Comparison of ENCODE assay signal across 8 cellular contexts in the genomic region with DNA sequence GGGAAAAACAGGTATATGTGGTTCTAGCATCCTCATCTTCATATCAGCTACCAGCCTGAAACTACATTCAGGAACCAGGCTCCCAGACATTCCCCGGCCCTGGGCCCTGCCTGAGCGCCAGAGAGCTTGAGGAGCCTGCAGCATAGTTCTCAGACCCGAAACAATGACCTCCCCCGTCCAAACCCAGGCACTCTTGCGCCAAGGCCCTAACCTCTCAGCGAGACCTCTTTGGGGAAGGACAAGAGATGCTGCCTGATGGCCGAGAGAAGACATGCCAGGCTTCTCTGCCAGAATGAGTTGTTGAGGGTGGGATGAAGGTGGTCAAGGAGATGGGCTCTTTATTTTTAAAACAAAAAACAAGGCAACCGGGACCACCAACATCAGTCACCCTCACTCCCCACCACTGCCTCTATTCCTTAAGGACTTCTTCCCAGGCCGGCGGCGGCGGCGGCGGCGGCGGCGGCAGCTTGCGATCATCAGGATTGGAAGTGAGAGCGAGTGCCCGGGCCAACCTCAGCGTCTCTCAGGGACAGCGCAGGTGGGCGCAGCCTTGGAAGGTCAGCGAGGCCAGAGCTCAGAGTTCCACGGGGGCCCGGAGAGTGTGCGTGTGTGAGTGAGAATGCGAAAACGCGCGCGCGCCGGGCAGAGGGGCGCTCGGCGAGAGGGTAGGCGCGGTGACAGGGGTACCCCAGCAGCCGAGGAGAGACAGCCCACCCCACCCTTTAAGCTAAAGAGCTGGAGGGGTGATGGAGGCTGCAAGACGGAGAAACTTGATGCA. TPM values are rescaled to one million over a fixed set of nuclear protein-coding genes. Genes with fewer than 3 reads are reported as not detected.
DNase-seq lines count a peak whose midpoint lies in the region; ATAC-seq and TF ChIP-seq lines count a peak whose summit lies in the region.

No MANE protein-coding gene starts in this region.

- peak overlapping the region; percentile 90 for H2AFZ ChIP-seq in MM.1S (ENCODE audit: low read length)

- 5% methylated on average over 26 of the region's 41 CpGs for WGBS in right lobe of liver (ENCODE audit: insufficient coverage, low coverage, low lambda C conversion rate, missing lambda C conversion rate)

- BruUV-seq in Caco-2 (replicated peaks; lab: Mats Ljungman, UMichigan) (no TSS peak), MCF 10A (replicated peaks; lab: Mats Ljungman, UMichigan) (no TSS peak)

- DNase-seq in Caco-2 (no peak), MM.1S (no peak), MCF 10A (ENCODE audit: unreplicated experiment) (no peak), right lobe of liver (peak in 2 of 3 donors; percentile 16 to 53), GM20000 (ENCODE audit: low spot score) (no peak)

- H3K36me3 Mint-ChIP-seq in Caco-2 (ENCODE audit: insufficient read depth, unreplicated experiment) (no peaks in the 10 kb centered on the region), MCF 10A (ENCODE audit: insufficient read depth, unreplicated experiment) (no peaks in the 10 kb centered on the region)
- no peaks in the 10 kb centered on the region for H3K36me3 Mint-ChIP-seq in stimulated activated naive CD8-positive, alpha-beta T cell treated with anti-CD3 and anti-CD28 coated beads, Interleukin-15, Interleukin-2, amounts not matched to agents 100 ng/mL and 50 ng/mL, for 24 hours (ENCODE audit: low read depth)

- peak overlapping the region; percentile 100 for H3K4me2 ChIP-seq in MM.1S (ENCODE audit: low read depth, low read length)

- peaks cover 4% of the 10 kb centered on the region; the same call in 1 of the 2 replicates for H3K4me1 ChIP-seq in Caco-2
- H3K4me1 ChIP-seq in MM.1S (ENCODE audit: low read length): no peaks in the 10 kb centered on the region
- peaks cover 0 to 18% (median 3%) of the 10 kb centered on the region in 4 donors for H3K4me1 ChIP-seq in right lobe of liver

- H3K9me2 ChIP-seq in MM.1S (replicated peaks; ENCODE audit: insufficient read depth, low read length): no peaks in the 10 kb centered on the region

- peak overlapping the region; percentile 31 for H3K4me3 ChIP-seq in Caco-2 (ENCODE audit: low read depth, low read length)
- H3K4me3 ChIP-seq in MM.1S (ENCODE audit: low read length): peak overlapping the region; percentile 69
- peak overlapping the region; percentile 32 to 46 (median 43) for H3K4me3 ChIP-seq in right lobe of liver

- peaks cover 24% of the 10 kb centered on the region for H3K27me3 Mint-ChIP-seq in Caco-2 (ENCODE audit: insufficient read depth, unreplicated experiment)
- no peaks in the 10 kb centered on the region for H3K27me3 Mint-ChIP-seq in MCF 10A (ENCODE audit: insufficient read depth, unreplicated experiment)
- H3K27me3 Mint-ChIP-seq in stimulated activated naive CD8-positive, alpha-beta T cell treated with anti-CD3 and anti-CD28 coated beads, Interleukin-15, Interleukin-2, amounts not matched to agents 100 ng/mL and 50 ng/mL, for 24 hours: peaks cover 48% of the 10 kb centered on the region

- H3K4me3 Mint-ChIP-seq in Caco-2 (ENCODE audit: unreplicated experiment) (peak overlapping the region; percentile 74), MCF 10A (ENCODE audit: unreplicated experiment) (peak overlapping the region; percentile 82)
- peak overlapping the region; percentile 84 for H3K4me3 Mint-ChIP-seq in stimulated activated naive CD8-positive, alpha-beta T cell treated with anti-CD3 and anti-CD28 coated beads, Interleukin-15, Interleukin-2, amounts not matched to agents 100 ng/mL and 50 ng/mL, for 24 hours

- 0 out of 2 replicates have a peak, but pooled peaks cover 1% of the 10 kb centered on the region for H3K27me3 ChIP-seq in Caco-2 (replicated peaks; ENCODE audit: control insufficient read depth, insufficient read depth, low read length)
- 0 out of 2 replicates have a peak, but pooled peaks cover 7% of the 10 kb centered on the region for H3K27me3 ChIP-seq in MM.1S (replicated peaks; ENCODE audit: insufficient read depth, low read length)
- peaks cover 0 to 10% of the 10 kb centered on the region in 2 donors for H3K27me3 ChIP-seq in right lobe of liver

- H3K4me1 Mint-ChIP-seq in Caco-2 (ENCODE audit: low read depth, unreplicated experiment) (no peaks in the 10 kb centered on the region), MCF 10A (ENCODE audit: insufficient read depth, unreplicated experiment) (peaks cover 6% of the 10 kb centered on the region)
- H3K4me1 Mint-ChIP-seq in stimulated activated naive CD8-positive, alpha-beta T cell treated with anti-CD3 and anti-CD28 coated beads, Interleukin-15, Interleukin-2, amounts not matched to agents 100 ng/mL and 50 ng/mL, for 24 hours (ENCODE audit: low read depth): peaks cover 10% of the 10 kb centered on the region

- H3K9me3 Mint-ChIP-seq in Caco-2 (ENCODE audit: unreplicated experiment): no peaks in the 10 kb centered on the region
- H3K9me3 Mint-ChIP-seq in MCF 10A (ENCODE audit: unreplicated experiment): no peaks in the 10 kb centered on the region
- H3K9me3 Mint-ChIP-seq in stimulated activated naive CD8-positive, alpha-beta T cell treated with anti-CD3 and anti-CD28 coated beads, Interleukin-15, Interleukin-2, amounts not matched to agents 100 ng/mL and 50 ng/mL, for 24 hours: no peaks in the 10 kb centered on the region

- H3K79me2 ChIP-seq in MM.1S (ENCODE audit: low read length): no peaks in the 10 kb centered on the region

- CTCF ChIA-PET in Caco-2 (lab: Charles Lee) (interaction anchor here (0.6 kb wide), 1 partner anchor 716 kb away, joined by 3 read pairs; no protein-coding TSS in a partner anchor), MCF 10A (lab: Yijun Ruan, JAX) (interaction anchor here (0.6 to 1.4 kb wide), 14 partner anchors 8 to 995 kb away, joined by 3 to 7 read pairs (median 4); no protein-coding TSS in a partner anchor)

- H3F3A ChIP-seq in MM.1S (ENCODE audit: insufficient read depth, low read length): no peaks in the 10 kb centered on the region

- no peak for TF ChIP-seq CTCF in Caco-2 (IDR thresholded peaks at IDR 0.05; ENCODE audit: insufficient read depth in 1 of 2, low read depth in 1 of 2, low read length in 1 of 2, severe bottlenecking in 1 of 2, unreplicated experiment in 1 of 2)
- TF ChIP-seq CTCF in MM.1S (IDR thresholded peaks at IDR 0.05; ENCODE audit: low read length): no peak
- TF ChIP-seq CTCF in MCF 10A (IDR thresholded peaks at IDR 0.05; ENCODE audit: unreplicated experiment): no peak
- no peak for TF ChIP-seq CTCF in right lobe of liver (IDR thresholded peaks at IDR 0.05)
- no peak for TF ChIP-seq CTCF in GM20000 (IDR thresholded peaks at IDR 0.05; ENCODE audit: extremely low read depth, missing control alignments)

- peak in 2 of 4 donors; percentile 15 to 29 for ATAC-seq in right lobe of liver
- ATAC-seq in GM19395 (IDR thresholded peaks at IDR 0.05; ENCODE audit: unreplicated experiment): no peak
- ATAC-seq in HG03469 (IDR thresholded peaks at IDR 0.05; ENCODE audit: unreplicated experiment): no peak

- H3K9me3 ChIP-seq in Caco-2 (no peaks in the 10 kb centered on the region), MM.1S (replicated peaks; ENCODE audit: insufficient read depth, low read length) (no peaks in the 10 kb centered on the region), right lobe of liver (no peaks in the 10 kb centered on the region)

- POLR2A ChIA-PET in Caco-2 (lab: Charles Lee): no interaction called here
- POLR2A ChIA-PET in MCF 10A (lab: Yijun Ruan, JAX): interaction anchor here (0.7 kb wide), 1 partner anchor 538 kb away, joined by 3 read pairs; no protein-coding TSS in a partner anchor

- no peak for TF ChIP-seq POLR2A in right lobe of liver (IDR thresholded peaks at IDR 0.05)

- no peaks in the 10 kb centered on the region for H4K20me1 ChIP-seq in MM.1S (ENCODE audit: insufficient read depth, low read length)

- no peak overlapping the region for H3K9ac ChIP-seq in MM.1S (ENCODE audit: low read length)

- H3K36me3 ChIP-seq in Caco-2 (ENCODE audit: control insufficient read depth, insufficient read depth, low read length) (no peaks in the 10 kb centered on the region), MM.1S (replicated peaks; ENCODE audit: insufficient read depth, low read length) (no peaks in the 10 kb centered on the region), right lobe of liver (no peaks in the 10 kb centered on the region)

- H3K27ac ChIP-seq in MM.1S (ENCODE audit: low read length): no peak overlapping the region
- H3K27ac ChIP-seq in right lobe of liver: peak overlapping the region in 1 of 3 donors; percentile 6

- intact Hi-C loops in Caco-2 (cut with micrococcal nuclease; ENCODE audit: unreplicated experiment): loop anchor here (2.0 to 10.0 kb wide), 3 partner anchors 239 to 985 kb away; no protein-coding TSS in a partner anchor
- intact Hi-C loops in MCF 10A (cut with micrococcal nuclease): loop anchor here (1.0 to 10.0 kb wide), 7 partner anchors 240 to 1539 kb away; no protein-coding TSS in a partner anchor
- intact Hi-C loops in right lobe of liver (cut with DNase I): loop anchor here in 1 of 2 donors (10.0 kb wide), 1 partner anchor 721 kb away; no protein-coding TSS in a partner anchor

- H3K27ac Mint-ChIP-seq in Caco-2 (ENCODE audit: unreplicated experiment): no peak overlapping the region
- H3K27ac Mint-ChIP-seq in MCF 10A (ENCODE audit: low read depth, unreplicated experiment): peak overlapping the region; percentile 27
- no peak overlapping the region for H3K27ac Mint-ChIP-seq in stimulated activated naive CD8-positive, alpha-beta T cell treated with anti-CD3 and anti-CD28 coated beads, Interleukin-15, Interleukin-2, amounts not matched to agents 100 ng/mL and 50 ng/mL, for 24 hours

RNA-seq across cellular contexts. Expression of a gene that starts 0.6 kb away (rescaled TPM):
- total RNA-seq in Caco-2 (2022) (10.3 and 14.9 TPM in 2 replicates), MCF 10A (2022) (11.5 and 17.6 TPM in 2 replicates), right lobe of liver (1 to 10 TPM in 5 of 6 experiments, under 1 TPM in 1; 0.73 to 5.0 (median 1.6) TPM)

Comparison
In these comparisons a context has a peak if more than half of its experiments do, and no peak if none do; other contexts are left out.
1. DNase-seq: peak in right lobe of liver (2 of 3); none in Caco-2 (0 of 2), MM.1S (single experiment), MCF 10A (single experiment) and GM20000 (single experiment).
2. Peak in every context shown above with its lines, with median percentiles within 50 percentile points of each other: H3K4me3 ChIP-seq and H3K4me3 Mint-ChIP-seq.